ENCODE assay signal across 8 cellular contexts in the genomic region with DNA sequence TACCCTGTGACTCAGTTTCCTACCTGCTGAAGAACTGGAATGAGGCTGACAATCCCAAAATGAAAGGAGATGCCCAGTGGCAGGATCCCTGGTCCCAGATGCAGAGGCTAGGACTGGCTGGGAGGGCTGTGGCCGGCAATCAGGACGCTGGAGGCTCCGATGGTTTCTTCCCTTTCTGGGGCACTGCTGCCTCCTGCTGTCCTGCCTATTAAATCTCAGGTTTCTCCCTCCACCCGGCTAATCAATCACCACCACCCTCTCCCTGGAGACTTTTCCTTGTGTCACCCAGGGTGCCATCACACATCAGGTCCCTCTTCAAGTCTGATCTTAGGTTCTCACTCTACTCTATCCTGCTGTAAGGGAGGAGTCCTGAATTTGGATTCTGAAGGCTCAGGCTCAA.
A peak's percentile ranks its signal among the peaks of the same experiment; 100 is the strongest.
DNase-seq lines count a peak whose midpoint lies in the region; ATAC-seq, FAIRE-seq and TF ChIP-seq lines count a peak whose summit lies in the region.

No MANE protein-coding gene starts in this region.

- H3K9me3 ChIP-seq in H1 (ENCODE audit: insufficient read depth in 2 of 2, low read depth in 1 of 2, low read length in 1 of 2) (no peaks in the 10 kb centered on the region), lower lobe of right lung (no peaks in the 10 kb centered on the region)

- H2AK5ac ChIP-seq in H1 (ENCODE audit: low read depth, low read length), result no peak overlapping the region

- H4K20me1 ChIP-seq in H1 (replicated peaks in 1 of 2; ENCODE audit: control insufficient read depth in 1 of 2, insufficient read depth in 2 of 2, low read length in 2 of 2), result no peaks in the 10 kb centered on the region

- no peak overlapping the region for H3K56ac ChIP-seq in H1 (replicated peaks; ENCODE audit: insufficient read length, low read depth, low read length)

- H2BK5ac ChIP-seq in H1 (ENCODE audit: low read depth, low read length), result no peak overlapping the region

- no peak overlapping the region for H2BK120ac ChIP-seq in H1 (replicated peaks; ENCODE audit: low read depth, low read length)

- no peak overlapping the region for H3K14ac ChIP-seq in H1 (ENCODE audit: insufficient read length)

- H3K4me1 ChIP-seq in H1 (replicated peaks in 1 of 4; ENCODE audit: control insufficient read depth in 3 of 4, insufficient read depth in 4 of 4, low read length in 3 of 4), result no peaks in the 10 kb centered on the region
- peaks cover 15% of the 10 kb centered on the region for H3K4me1 ChIP-seq in lower lobe of right lung

- peak; percentile 51 for ATAC-seq in GM18505 (IDR thresholded peaks at IDR 0.05; ENCODE audit: unreplicated experiment)
- ATAC-seq in lower lobe of right lung, result peak; percentile 67 to 79
- no peak for ATAC-seq in HG03520 (IDR thresholded peaks at IDR 0.05; ENCODE audit: unreplicated experiment)

- H4K8ac ChIP-seq in H1 (ENCODE audit: extremely low read depth, insufficient read depth, low read length), result no peak overlapping the region

- DNase-seq in AG08396 (ENCODE audit: low spot score) (peak; percentile 80), HT1080 (ENCODE audit: low read depth) (peak; percentile 56), RWPE1 (ENCODE audit: low spot score) (peak; percentile 44), H1 (ENCODE audit: low read depth in 1 of 2, low spot score in 2 of 2) (peak; percentile 29 to 79), lower lobe of right lung (peak; percentile 52), substantia nigra (lab: John Stamatoyannopoulos, UW) (peak in 40 of 49 donors; percentile 1 to 68 (median 34))

- H3K4me2 ChIP-seq in H1 (ENCODE audit: insufficient read depth in 1 of 2, low read depth in 2 of 2, low read length in 2 of 2), result no peak overlapping the region

- WGBS in H1 (ENCODE audit: extremely low coverage in 1 of 2, insufficient coverage in 1 of 2, insufficient read length in 1 of 2, insufficient replicate concordance in 2 of 2, low coverage in 1 of 2, low lambda C conversion rate in 2 of 2, missing lambda C conversion rate in 1 of 2), 2 experiments, result 32% methylated on average over 4 of the region's 4 CpGs; no CpG with 5 or more reads in 1 of the 2 experiments

- no peak overlapping the region for H4K5ac ChIP-seq in H1 (ENCODE audit: insufficient read length, low read depth, low read length)

- no peak overlapping the region for H3K18ac ChIP-seq in H1 (ENCODE audit: extremely low read depth, low read length)

- H2AFZ ChIP-seq in H1 (ENCODE audit: low read length), result peak overlapping the region; percentile 31; the same call in 1 of the 2 replicates

- no peak overlapping the region for H4K91ac ChIP-seq in H1 (replicated peaks; ENCODE audit: insufficient read length, low read length)

- H3K36me3 ChIP-seq in H1 (ENCODE audit: control insufficient read depth in 2 of 4, insufficient read depth in 4 of 4, low read length in 3 of 4), result no peaks in the 10 kb centered on the region
- no peaks in the 10 kb centered on the region for H3K36me3 ChIP-seq in lower lobe of right lung

- POLR2A ChIA-PET in RWPE1 (lab: Yijun Ruan, JAX; ENCODE audit: low non-redundant PET) (no interaction called here), H1 (lab: Charles Lee; ENCODE audit: partially characterized antibody) (no interaction called here)

- H3K79me1 ChIP-seq in H1 (ENCODE audit: low read depth, low read length), result no peaks in the 10 kb centered on the region

- H3K23ac ChIP-seq in H1 (ENCODE audit: insufficient read length), result no peak overlapping the region

- peak; percentile 89 to 93 for TF ChIP-seq RAD21 in H1 (IDR thresholded peaks at IDR 0.05 in 1 of 2, conservative IDR thresholded peaks at IDR 0.05 in 1 of 2; ENCODE audit: low read depth in 2 of 2, low read length in 2 of 2)

- H2BK12ac ChIP-seq in H1 (ENCODE audit: low read depth, low read length), result no peak overlapping the region

- FAIRE-seq in H1 (lab: Jason Lieb, UNC), result peak; percentile 13

- H3K27ac ChIP-seq in RWPE1, result no peak overlapping the region
- H3K27ac ChIP-seq in H1 (ENCODE audit: low read depth, low read length), result no peak overlapping the region
- no peak overlapping the region for H3K27ac ChIP-seq in lower lobe of right lung
- H3K27ac ChIP-seq in substantia nigra (ENCODE audit: low read depth, low read length, poor library complexity, severe bottlenecking), result no peak overlapping the region

- no peak overlapping the region for H3K4ac ChIP-seq in H1 (replicated peaks; ENCODE audit: insufficient read length, low read depth, low read length)

- 0 out of 2 replicates have a peak overlapping the region, but pooled peaks have one; percentile 31 for H2BK15ac ChIP-seq in H1 (ENCODE audit: low read length)

- CTCF ChIA-PET in RWPE1 (lab: Yijun Ruan, JAX), result no interaction called here
- CTCF ChIA-PET in H1 (lab: Charles Lee; ENCODE audit: partially characterized antibody), result interaction anchor here (0.6 to 7.6 kb wide), 18 partner anchors 10 to 1066 kb away, joined by 3 to 74 read pairs (median 3); no protein-coding TSS in a partner anchor

- intact Hi-C loops in lower lobe of right lung (cut with DNase I), result loop anchor here (5.0 kb wide), 1 partner anchor 121 kb away; no protein-coding TSS in a partner anchor

- no peaks in the 10 kb centered on the region for H3K79me2 ChIP-seq in H1 (ENCODE audit: control insufficient read depth in 1 of 2, insufficient read depth in 2 of 2, low read length in 2 of 2)

- TF ChIP-seq CTCF in RWPE1 (conservative IDR thresholded peaks at IDR 0.05; ENCODE audit: low read depth) (peak; percentile 46), H1 (IDR thresholded peaks at IDR 0.05; ENCODE audit: control extremely low read depth in 1 of 3, insufficient read depth in 1 of 3, low read depth in 1 of 3, low read length in 3 of 3) (peak; percentile 70 to 83 (median 81)), lower lobe of right lung (IDR thresholded peaks at IDR 0.05) (peak; percentile 60)

- no peak for TF ChIP-seq EP300 in H1 (IDR thresholded peaks at IDR 0.05; ENCODE audit: borderline replicate concordance in 1 of 2, low read depth in 2 of 2, low read length in 2 of 2)

- no peak overlapping the region for H3K9ac ChIP-seq in H1 (replicated peaks in 1 of 4; ENCODE audit: extremely low read depth in 1 of 4, low read depth in 3 of 4, low read length in 3 of 4)

- H3K23me2 ChIP-seq in H1 (ENCODE audit: low read depth, low read length), result no peaks in the 10 kb centered on the region; the same call in 1 of the 2 replicates

- TF ChIP-seq POLR2A in GM18505 (IDR thresholded peaks at IDR 0.05; ENCODE audit: borderline replicate concordance, extremely low read depth, insufficient read depth, insufficient read length) (no peak), H1 (IDR thresholded peaks at IDR 0.05; ENCODE audit: control extremely low read depth in 1 of 2, low read depth in 2 of 2, low read length in 2 of 2) (no peak)

- no peaks in the 10 kb centered on the region for H3K27me3 ChIP-seq in H1 (replicated peaks in 1 of 4; ENCODE audit: control insufficient read depth in 3 of 4, extremely low read depth in 1 of 4, insufficient read depth in 3 of 4, low read length in 3 of 4)
- no peaks in the 10 kb centered on the region for H3K27me3 ChIP-seq in lower lobe of right lung (ENCODE audit: low read depth)

- H2BK20ac ChIP-seq in H1 (ENCODE audit: low read length), result no peak overlapping the region

- no peak overlapping the region for H3K4me3 ChIP-seq in H1 (ENCODE audit: extremely low read depth in 1 of 4, insufficient read depth in 2 of 4, low read depth in 3 of 4, low read length in 4 of 4)
- peak overlapping the region; percentile 46 for H3K4me3 ChIP-seq in lower lobe of right lung

TF ChIP-seq in H1, 55 proteins besides CTCF, POLR2A, EP300 and RAD21:
- TF ChIP-seq, protein P1, sequence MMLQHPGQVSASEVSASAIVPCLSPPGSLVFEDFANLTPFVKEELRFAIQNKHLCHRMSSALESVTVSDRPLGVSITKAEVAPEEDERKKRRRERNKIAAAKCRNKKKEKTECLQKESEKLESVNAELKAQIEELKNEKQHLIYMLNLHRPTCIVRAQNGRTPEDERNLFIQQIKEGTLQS (IDR thresholded peaks at IDR 0.05; ENCODE audit: insufficient read depth, low read depth, low read length), result no peak
- no peak for TF ChIP-seq CTBP2 (IDR thresholded peaks at IDR 0.05; ENCODE audit: borderline replicate concordance, insufficient read depth, insufficient read length, low read length)
